Comparison of ENCODE assay signal across 8 cellular contexts in genomic region chr16:78444-79145, GRCh38. TPM values are rescaled to one million over a fixed set of nuclear protein-coding genes. Genes with fewer than 3 reads are reported as not detected.
DNase-seq lines count a peak whose midpoint lies in the region; ATAC-seq and TF ChIP-seq lines count a peak whose summit lies in the region.

No MANE protein-coding gene starts in this region.

- H3K36me3 ChIP-seq in right lobe of liver (peaks cover 0 to 6% (median 0%) of the 10 kb centered on the region in 4 donors), tibial nerve (peaks cover 0 to 30% (median 0%) of the 10 kb centered on the region in 3 donors)

- H3K27ac ChIP-seq in right lobe of liver: peak overlapping the region; percentile 77 to 89 (median 84)
- peak overlapping the region; percentile 91 to 99 (median 92) for H3K27ac ChIP-seq in tibial nerve

- ATAC-seq in GM21423 (IDR thresholded peaks at IDR 0.05; ENCODE audit: unreplicated experiment): peak; percentile 19
- peak; percentile 7 to 34 (median 16) for ATAC-seq in right lobe of liver

- TF ChIP-seq POLR2A in NB4 (IDR thresholded peaks at IDR 0.05; ENCODE audit: extremely low read depth, insufficient read length): no peak
- TF ChIP-seq POLR2A in right lobe of liver (IDR thresholded peaks at IDR 0.05): peak; percentile 9
- no peak for TF ChIP-seq POLR2A in tibial nerve (IDR thresholded peaks at IDR 0.05)

- TF ChIP-seq CTCF in NB4 (IDR thresholded peaks at IDR 0.05; ENCODE audit: low read depth, low read length) (no peak), right lobe of liver (IDR thresholded peaks at IDR 0.05) (no peak), tibial nerve (IDR thresholded peaks at IDR 0.05) (no peak)

- H3K27me3 ChIP-seq in right lobe of liver (no peaks in the 10 kb centered on the region), tibial nerve (no peaks in the 10 kb centered on the region)

- peak; percentile 59 for DNase-seq in EH (ENCODE audit: low read depth)
- DNase-seq in NB4 (ENCODE audit: low read depth): peak; percentile 32
- DNase-seq in cerebellar cortex (ENCODE audit: low spot score): peak; percentile 58
- no peak for DNase-seq in right lobe of liver
- DNase-seq in tibial nerve (ENCODE audit: low spot score in 2 of 2): no peak
- DNase-seq in NAMALWA (ENCODE audit: low spot score): no peak
- DNase-seq in DMS114 treated with DMSO at 0.1 percent for 48 hours (lab: John Stamatoyannopoulos, UW; ENCODE audit: unreplicated experiment): no peak

- H3K4me3 ChIP-seq in NB4 (ENCODE audit: low read depth, low read length) (peak overlapping the region; percentile 64), right lobe of liver (peak overlapping the region; percentile 50 to 98 (median 74)), tibial nerve (peak overlapping the region; percentile 55 to 87 (median 71))

- peaks cover 0 to 21% (median 11%) of the 10 kb centered on the region in 4 donors for H3K4me1 ChIP-seq in right lobe of liver
- peaks cover 0 to 80% (median 54%) of the 10 kb centered on the region in 4 donors for H3K4me1 ChIP-seq in tibial nerve

- H3K9me3 ChIP-seq in right lobe of liver (no peaks in the 10 kb centered on the region), tibial nerve (no peaks in the 10 kb centered on the region)

- intact Hi-C loops in right lobe of liver (cut with DNase I): no loop called here

- 0% methylated on average over 12 of the region's 36 CpGs for WGBS in right lobe of liver (ENCODE audit: insufficient coverage, low coverage, low lambda C conversion rate, missing lambda C conversion rate)
- WGBS in tibial nerve, 2 donors: 4 to 16% methylated on average over 8 to 36 of the region's 36 CpGs

- TF ChIP-seq EP300 in tibial nerve (IDR thresholded peaks at IDR 0.05): no peak

RNA-seq across cellular contexts. Expression of gene MPG, which starts 0.6 kb away (rescaled TPM):
- total RNA-seq in right lobe of liver (10 to 100 TPM; 20.7 to 76.4 (median 26.9) TPM), tibial nerve (100 to 1,000 TPM in 2 of 4 donors, 10 to 100 TPM in 2; 74.3 to 190 (median 115) TPM)

RNA-seq across cellular contexts. Expression of gene RHBDF1, which starts 6.2 kb away (rescaled TPM):
- total RNA-seq in right lobe of liver (10 to 100 TPM in 1 of 6 experiments, 1 to 10 TPM in 5; 5.0 to 14.3 (median 7.1) TPM), tibial nerve (100 to 1,000 TPM in 3 of 4 donors, 10 to 100 TPM in 1; 92.7 to 157 (median 137) TPM)

RNA-seq across cellular contexts. Expression of gene SNRNP25, which starts 25.0 kb away (rescaled TPM):
- total RNA-seq in right lobe of liver (10 to 100 TPM; 11.7 to 15.9 (median 14.8) TPM), tibial nerve (10 to 100 TPM in 3 of 4 donors, 1 to 10 TPM in 1; 9.3 to 21.6 (median 15.7) TPM)

RNA-seq across cellular contexts. Expression of gene POLR3K, which starts 25.2 kb away (rescaled TPM):
- total RNA-seq in right lobe of liver (1 to 10 TPM; 3.5 to 6.3 (median 4.3) TPM), tibial nerve (1 to 10 TPM in 3 of 4 donors, under 1 TPM in 1; 0.66 to 8.6 (median 3.1) TPM)

RNA-seq across cellular contexts. Expression of gene NPRL3, which starts 59.9 kb away (rescaled TPM):
- total RNA-seq in right lobe of liver (10 to 100 TPM; 12.7 to 20.0 (median 13.9) TPM), tibial nerve (10 to 100 TPM; 32.1 to 40.8 (median 36.7) TPM)

Comparison
In these comparisons a context has a peak if more than half of its experiments do, and no peak if none do; other contexts are left out.
1. DNase-seq: peak in EH (single experiment), NB4 (single experiment) and cerebellar cortex (single experiment); none in right lobe of liver (0 of 3), tibial nerve (0 of 2), NAMALWA (single experiment) and DMS114 treated with DMSO at 0.1 percent for 48 hours (single experiment).
2. RNA of gene RHBDF1, which starts 6.2 kb away (total RNA-seq): 92.7 to 157 TPM in tibial nerve; 5.0 to 14.3 TPM in right lobe of liver; every median in the first group is over 4 times any median in the second.
3. Peak in every context shown above with its lines, with median percentiles within 50 percentile points of each other: H3K4me3 ChIP-seq.